1 cellular context compared by ENCODE assay signal in the genomic region with DNA sequence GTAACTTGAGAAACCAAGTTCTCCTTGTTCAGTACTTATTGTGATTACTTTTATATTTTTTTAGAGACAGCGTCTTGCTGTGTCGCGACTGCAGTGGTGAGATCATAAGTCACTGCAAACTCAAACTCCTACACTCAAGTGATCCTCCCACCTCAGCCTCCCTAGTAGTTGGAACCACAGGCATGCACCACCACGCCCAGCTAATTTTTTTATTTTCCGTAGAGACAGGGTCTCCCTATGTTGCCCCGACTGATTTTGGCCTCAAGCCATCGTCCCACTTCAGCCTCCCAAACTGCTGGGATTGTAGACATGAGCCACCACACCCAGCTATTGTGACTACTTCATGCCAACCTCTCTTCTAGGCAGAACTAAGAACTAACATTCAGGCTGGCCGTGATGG.
TF ChIP-seq lines count a peak whose summit lies in the region.

No MANE protein-coding gene starts in this region.

TF ChIP-seq in GM23338, 12 proteins besides CTCF, POLR2A, EP300 and RAD21:
- TF ChIP-seq REST (IDR thresholded peaks at IDR 0.05; ENCODE audit: unreplicated experiment) (no peak), NANOG (IDR thresholded peaks at IDR 0.05; ENCODE audit: borderline replicate concordance) (no peak), ZNF462 (CRISPR knock-in tag; IDR thresholded peaks at IDR 0.05) (no peak), ZNF114 (CRISPR knock-in tag; IDR thresholded peaks at IDR 0.05) (no peak), EZH2phosphoT487 (IDR thresholded peaks at IDR 0.05; ENCODE audit: unreplicated experiment) (no peak), POLR2AphosphoS5 (IDR thresholded peaks at IDR 0.05; ENCODE audit: low read depth) (no peak), JUNB (IDR thresholded peaks at IDR 0.05; ENCODE audit: unreplicated experiment) (no peak), ZNF331 (CRISPR knock-in tag; IDR thresholded peaks at IDR 0.05; ENCODE audit: low read depth) (no peak), EZH2 (IDR thresholded peaks at IDR 0.05; ENCODE audit: low read depth, unreplicated experiment) (no peak), STAT1 (IDR thresholded peaks at IDR 0.05; ENCODE audit: unreplicated experiment) (no peak), CREB1 (CRISPR knock-in tag; IDR thresholded peaks at IDR 0.05; ENCODE audit: low read depth) (no peak)
- TF ChIP-seq, protein P1, sequence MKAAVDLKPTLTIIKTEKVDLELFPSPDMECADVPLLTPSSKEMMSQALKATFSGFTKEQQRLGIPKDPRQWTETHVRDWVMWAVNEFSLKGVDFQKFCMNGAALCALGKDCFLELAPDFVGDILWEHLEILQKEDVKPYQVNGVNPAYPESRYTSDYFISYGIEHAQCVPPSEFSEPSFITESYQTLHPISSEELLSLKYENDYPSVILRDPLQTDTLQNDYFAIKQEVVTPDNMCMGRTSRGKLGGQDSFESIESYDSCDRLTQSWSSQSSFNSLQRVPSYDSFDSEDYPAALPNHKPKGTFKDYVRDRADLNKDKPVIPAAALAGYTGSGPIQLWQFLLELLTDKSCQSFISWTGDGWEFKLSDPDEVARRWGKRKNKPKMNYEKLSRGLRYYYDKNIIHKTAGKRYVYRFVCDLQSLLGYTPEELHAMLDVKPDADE (IDR thresholded peaks at IDR 0.05), result no peak
